19 cellular contexts compared by ENCODE assay signal in the genomic region with DNA sequence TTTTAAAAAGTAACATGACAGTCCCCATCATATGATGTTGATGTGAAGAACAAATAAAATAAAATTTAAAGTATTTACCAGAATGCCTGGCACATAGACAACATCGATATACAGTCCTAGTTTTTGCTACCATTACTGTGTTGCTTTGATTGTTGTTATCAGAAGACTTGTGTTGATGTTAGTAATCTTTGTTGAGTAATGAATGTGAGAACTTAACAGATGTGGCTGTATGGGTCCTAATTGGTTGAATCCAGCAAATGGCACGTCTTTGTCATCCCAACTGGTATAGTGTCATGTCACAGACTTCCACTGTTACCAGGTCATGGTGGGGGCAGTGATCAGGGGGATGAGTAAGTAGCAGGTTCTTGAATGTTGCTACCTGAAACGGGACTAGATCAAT.
"Had no signal": no experiment of that assay in that cellular context is flagged by ENCODE, and none has a peak within 500 bp of the region (broad histone marks: within the 10 kb centered on the region; RNA-seq: fewer than 3 reads in every experiment).

No MANE protein-coding gene starts in this region.

- H3K4me1 ChIP-seq: SJSA1 had no signal

- H3K27me3 ChIP-seq: SJSA1 had no signal

- H3K27ac ChIP-seq: SJSA1, SK-N-MC had no signal

- H3K36me3 ChIP-seq: SJSA1 had no signal

- H3K4me3 ChIP-seq: SJSA1, SK-N-MC had no signal

- H3K9me3 ChIP-seq: SJSA1 had no signal

- DNase-seq: KBM-7, NCI-H1092, NCI-H1105 treated with DMSO at 0.1 percent for 48 hours, NCI-H1436, NCI-H187, NCI-H2029, NCI-H2081 treated with DMSO at 0.1 percent for 48 hours, NCI-H2171, NCI-H226, NCI-H446, NCI-H510A, NCI-H524 treated with DMSO at 0.1 percent for 48 hours, NCI-H69, NCI-H774, Right ventricle myocardium superior, RPMI8226, SIG-M5 had no signal
